Comparison of ENCODE assay signal across 24 cellular contexts in the genomic region with DNA sequence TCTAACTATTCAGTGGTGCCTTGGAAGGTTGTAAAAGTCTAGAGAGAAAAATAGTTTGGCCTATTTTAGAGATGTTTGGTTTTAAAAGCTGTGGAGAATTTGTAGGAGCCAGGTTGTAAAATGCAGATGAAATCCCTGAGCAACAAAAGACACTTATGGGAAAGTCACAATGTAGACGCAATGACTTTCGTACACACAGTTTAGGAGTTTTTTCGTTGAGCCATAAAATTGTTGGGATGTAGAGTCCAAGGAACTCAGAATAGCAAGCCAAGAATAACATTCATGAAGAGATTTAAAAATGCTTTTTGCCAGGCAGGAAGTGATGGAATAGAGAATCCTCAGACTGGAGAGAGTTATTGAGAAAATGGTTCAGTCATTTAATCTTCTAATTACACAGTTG. TPM values are rescaled to one million over a fixed set of nuclear protein-coding genes. Genes with fewer than 3 reads are reported as not detected.
"Had no signal": no experiment of that assay in that cellular context is flagged by ENCODE, and none has a peak within 500 bp of the region (broad histone marks: within the 10 kb centered on the region; RNA-seq: fewer than 3 reads in every experiment).

No MANE protein-coding gene starts in this region.

- H3K4me1 ChIP-seq: SJSA1 had no signal

- H3K9me3 ChIP-seq: MG63, SJSA1 had no signal

- H3K27me3 ChIP-seq: MG63 had no signal

- ATAC-seq: HepG2 had no signal

- H3K36me3 ChIP-seq: MG63, SJSA1 had no signal

- FAIRE-seq: HepG2, RCC 7860 had no signal

- DNase-seq: IMR-90, Karpas-422, KG1, MG63, NCI-H1092, NCI-H1417 treated with DMSO at 0.1 percent for 48 hours, NCI-H146, NCI-H1694 treated with DMSO at 0.1 percent for 48 hours, NCI-H1930, NCI-H2081, NCI-H2107, NCI-H2227 treated with DMSO at 0.1 percent for 48 hours, NCI-H524, NCI-H526 treated with DMSO at 0.1 percent for 48 hours, NCI-H748 treated with DMSO at 0.1 percent for 48 hours, Right ventricle myocardium superior, RPMI8226, SIG-M5 had no signal

- H3K4me3 ChIP-seq: MG63, SJSA1, SK-N-MC had no signal

- H3K27ac ChIP-seq: SJSA1, SK-N-MC had no signal

RNA-seq across cellular contexts. Expression of gene PROKR2, which starts 11.5 kb away (rescaled TPM):
- total RNA-seq: HepG2, HT1080, IMR-90, NCI-H460, Right ventricle myocardium superior, SJSA1 had no signal
- polyA plus RNA-seq: HepG2, IMR-90 had no signal
